Comparison of ENCODE assay signal across 23 cellular contexts in genomic region chr1:29431138-29431537, GRCh38.
"Had no signal": no experiment of that assay in that cellular context is flagged by ENCODE, and none has a peak within 500 bp of the region (broad histone marks: within the 10 kb centered on the region; RNA-seq: fewer than 3 reads in every experiment).

No MANE protein-coding gene starts in this region.

- ATAC-seq: foreskin keratinocyte, gastroesophageal sphincter, heart left ventricle, left lung, left ventricle myocardium superior, lower lobe of right lung had no signal

- H2AFZ ChIP-seq: hepatocyte had no signal

- H3K9me3 ChIP-seq: lower lobe of right lung had no signal

- H3K4me2 ChIP-seq: hepatocyte had no signal

- FAIRE-seq: colon, endothelial cell of umbilical vein, frontal cortex, kidney had no signal

- H3K4me3 ChIP-seq: coronary artery, dorsolateral prefrontal cortex, esophagus muscularis mucosa, gastroesophageal sphincter, heart left ventricle, hepatocyte, left lung, lower lobe of right lung had no signal

- H3K36me3 ChIP-seq: esophagus muscularis mucosa, gastroesophageal sphincter, heart left ventricle, left lung, lower lobe of right lung had no signal

- DNase-seq: dermis blood vessel endothelial cell; dorsolateral prefrontal cortex; effector CD4-positive, alpha-beta T cell; effector memory CD4-positive, alpha-beta T cell; foreskin keratinocyte; heart left ventricle; hypothalamus; immature natural killer cell; islet precursor cell; kidney; kidney glomerular epithelial cell; left lung; left ventricle myocardium superior; lower lobe of right lung; mesenchymal stem cell; midbrain had no signal

- H3K27me3 ChIP-seq: hepatocyte had no signal

- H3K79me2 ChIP-seq: hepatocyte had no signal

- H3K4me1 ChIP-seq: foreskin keratinocyte, gastroesophageal sphincter, left lung, lower lobe of right lung had no signal

- H3K27ac ChIP-seq: coronary artery, dorsolateral prefrontal cortex, esophagus muscularis mucosa, foreskin keratinocyte, gastroesophageal sphincter, heart left ventricle, hepatocyte, left lung, lower lobe of right lung had no signal
